In genomic region chr6:107657755-107658461, GRCh38 we compare ENCODE assay signal across 8 cellular contexts.
DNase-seq lines count a peak whose midpoint lies in the region; ATAC-seq, FAIRE-seq and TF ChIP-seq lines count a peak whose summit lies in the region.

No MANE protein-coding gene starts in this region.

- H3K4me3 ChIP-seq in endothelial cell of umbilical vein (replicated peaks in 1 of 3; ENCODE audit: insufficient read depth in 1 of 3, low read depth in 1 of 3, low read length in 3 of 3) (peak overlapping the region; percentile 5 to 33 (median 11)), pancreas (no peak overlapping the region)

- H4K20me1 ChIP-seq in H9 (ENCODE audit: control insufficient read depth, insufficient read depth, insufficient read length) (no peaks in the 10 kb centered on the region), endothelial cell of umbilical vein (replicated peaks; ENCODE audit: control insufficient read depth, extremely low read depth, insufficient read depth, low read length) (no peaks in the 10 kb centered on the region)

- no peak overlapping the region for H2BK120ac ChIP-seq in H9 (ENCODE audit: low read depth, low read length, poor library complexity, severe bottlenecking)

- H4K5ac ChIP-seq in H9 (ENCODE audit: insufficient read length, low read depth, low read length) = no peak overlapping the region

- BruUV-seq in endothelial cell of umbilical vein (replicated peaks; lab: Mats Ljungman, UMichigan) = no TSS peak

- no peaks in the 10 kb centered on the region for H3K9me3 Mint-ChIP-seq in H9

- dilution Hi-C loops in endothelial cell of umbilical vein (cut with MboI; ENCODE audit: extremely low pct_ligation_motif_present, low sequenced_read_pairs) = no loop called here

- H4K8ac ChIP-seq in H9 (replicated peaks; ENCODE audit: insufficient read length, low read depth, low read length) = no peak overlapping the region

- no peaks in the 10 kb centered on the region for H3K36me3 Mint-ChIP-seq in H9 (ENCODE audit: insufficient read depth in 1 of 3, low read depth in 3 of 3)

- no peaks in the 10 kb centered on the region for H3K27me3 ChIP-seq in H9 (ENCODE audit: insufficient read depth, low read length)
- H3K27me3 ChIP-seq in endothelial cell of umbilical vein (ENCODE audit: control insufficient read depth in 2 of 2, insufficient read depth in 2 of 2, low read length in 2 of 2) = no peaks in the 10 kb centered on the region
- H3K27me3 ChIP-seq in pancreas = no peaks in the 10 kb centered on the region

- no peak overlapping the region for H2BK20ac ChIP-seq in H9 (ENCODE audit: low read depth, low read length, poor library complexity, severe bottlenecking)

- H3K79me2 ChIP-seq in H9 (ENCODE audit: insufficient read depth, low read length) (no peaks in the 10 kb centered on the region), endothelial cell of umbilical vein (ENCODE audit: control insufficient read depth, insufficient read depth, low read length) (no peaks in the 10 kb centered on the region)

- intact Hi-C loops in endothelial cell of umbilical vein (cut with micrococcal nuclease) (loop anchor here (1.0 to 5.0 kb wide), 4 partner anchors 165 to 526 kb away; partner anchors contain the start of gene PDSS2), pancreas (cut with DNase I) (no loop called here)

- no peaks in the 10 kb centered on the region for H3K9me3 ChIP-seq in H9 (ENCODE audit: control insufficient read depth, low read depth, low read length)
- no peaks in the 10 kb centered on the region for H3K9me3 ChIP-seq in endothelial cell of umbilical vein (replicated peaks; ENCODE audit: control insufficient read depth, insufficient read depth, low read length)
- H3K9me3 ChIP-seq in pancreas = no peaks in the 10 kb centered on the region

- H3K4me1 ChIP-seq in H9 (ENCODE audit: insufficient read depth, low read length) (0 out of 2 replicates have a peak, but pooled peaks cover 2% of the 10 kb centered on the region), endothelial cell of umbilical vein (ENCODE audit: control insufficient read depth, extremely low read depth, insufficient read depth, low read length) (peaks cover 23% of the 10 kb centered on the region), pancreas (peaks cover 0 to 18% (median 9%) of the 10 kb centered on the region in 3 donors)

- H2AFZ ChIP-seq in H9 (ENCODE audit: low read length) (no peak overlapping the region), endothelial cell of umbilical vein (ENCODE audit: low read depth, low read length) (peak overlapping the region; percentile 93)

- H3K18ac ChIP-seq in H9 (ENCODE audit: insufficient read length, low read depth, low read length) = no peak overlapping the region

- no peak overlapping the region for H2BK12ac ChIP-seq in H9 (ENCODE audit: insufficient read length, low read depth, low read length)

- no peaks in the 10 kb centered on the region for H3K79me1 ChIP-seq in H9 (ENCODE audit: insufficient read depth, low read depth, low read length, poor library complexity, severe bottlenecking)

- DNase-seq in GM13976 (ENCODE audit: low spot score) (peak; percentile 61), H9 (peak; percentile 55), NAMALWA (ENCODE audit: low spot score) (peak; percentile 97), endothelial cell of umbilical vein (ENCODE audit: low read depth, low spot score) (peak; percentile 79), pancreas (peak in 1 of 6 donors; percentile 17), NCI-H345 treated with DMSO at 0.1 percent for 48 hours (lab: John Stamatoyannopoulos, UW; ENCODE audit: unreplicated experiment) (no peak), NCI-H82 (lab: John Stamatoyannopoulos, UW) (no peak)
- peak; percentile 23 for DNase-seq in activated CD4-positive, alpha-beta T cell treated with anti-CD3 and anti-CD28 coated beads for 1 hour

- no peaks in the 10 kb centered on the region for H3K36me3 ChIP-seq in endothelial cell of umbilical vein (ENCODE audit: control insufficient read depth in 2 of 2, extremely low read depth in 1 of 2, insufficient read depth in 2 of 2, low read length in 2 of 2)
- no peaks in the 10 kb centered on the region for H3K36me3 ChIP-seq in pancreas

- TF ChIP-seq CTCF in GM13976 (IDR thresholded peaks at IDR 0.05; ENCODE audit: borderline replicate concordance, control extremely low read depth, extremely low read depth, insufficient read depth, missing control alignments) = no peak
- peak; percentile 20; the same call in 2 of the 3 replicates for TF ChIP-seq CTCF in H9 (conservative IDR thresholded peaks at IDR 0.05)
- peak; percentile 17 to 58 for TF ChIP-seq CTCF in endothelial cell of umbilical vein (IDR thresholded peaks at IDR 0.05; ENCODE audit: extremely low read depth in 1 of 2, insufficient read depth in 1 of 2, low read depth in 1 of 2, low read length in 2 of 2)
- no peak for TF ChIP-seq CTCF in pancreas (IDR thresholded peaks at IDR 0.05)

- no peak overlapping the region for H4K91ac ChIP-seq in H9 (ENCODE audit: insufficient read length, low read depth, low read length)

- peak overlapping the region; percentile 28; the same call in 1 of the 2 replicates for H3K14ac ChIP-seq in H9 (ENCODE audit: insufficient read depth, low read length)

- H2AK5ac ChIP-seq in H9 (ENCODE audit: insufficient read length, low read length) = no peak overlapping the region

- CTCF ChIA-PET in endothelial cell of umbilical vein (lab: Charles Lee) = interaction anchor here (0.8 to 2.0 kb wide), 7 partner anchors 13 to 480 kb away, joined by 3 to 9 read pairs (median 4); no protein-coding TSS in a partner anchor

- no peak overlapping the region for H3K56ac ChIP-seq in H9 (ENCODE audit: insufficient read length, low read depth, low read length)

- no peak overlapping the region for H3K9ac ChIP-seq in H9 (ENCODE audit: extremely low read depth, insufficient read length, low read length)
- H3K9ac ChIP-seq in endothelial cell of umbilical vein (replicated peaks; ENCODE audit: extremely low read depth, insufficient read depth, low read length) = no peak overlapping the region

- POLR2A ChIA-PET in endothelial cell of umbilical vein (lab: Charles Lee) = interaction anchor here (0.6 kb wide), 1 partner anchor 532 kb away, joined by 3 read pairs; no protein-coding TSS in a partner anchor

- no peaks in the 10 kb centered on the region for H3K9me1 ChIP-seq in endothelial cell of umbilical vein (replicated peaks; ENCODE audit: control insufficient read depth, extremely low read depth, insufficient read depth, low read length)

- H3K4ac ChIP-seq in H9 (ENCODE audit: low read depth, low read length) = no peak overlapping the region

- in situ Hi-C loops in GM13976 (cut with MboI; ENCODE audit: low sequenced_read_pairs, unreplicated experiment) = loop anchor here (25.0 kb wide), 1 partner anchor 346 kb away; no protein-coding TSS in a partner anchor

- H3K4me1 Mint-ChIP-seq in H9 = peaks cover 40 to 41% of the 10 kb centered on the region in 2 experiments

- H3K4me2 ChIP-seq in H9 (ENCODE audit: insufficient read depth, insufficient read length, low read length) = no peak overlapping the region
- peak overlapping the region; percentile 79 for H3K4me2 ChIP-seq in endothelial cell of umbilical vein (ENCODE audit: insufficient read depth, low read length)

- H3K23ac ChIP-seq in H9 (ENCODE audit: insufficient read length, low read depth, low read length) = no peak overlapping the region

- no peaks in the 10 kb centered on the region for H3K23me2 ChIP-seq in H9 (ENCODE audit: insufficient read length, low read depth, low read length, poor library complexity, severe bottlenecking)

- H3K27ac Mint-ChIP-seq in H9 = no peak overlapping the region

- no peak overlapping the region for H3K4me3 Mint-ChIP-seq in H9

- no peak overlapping the region for H3T11ph ChIP-seq in H9 (ENCODE audit: low read length)

- no peaks in the 10 kb centered on the region for H3K27me3 Mint-ChIP-seq in H9 (ENCODE audit: low read depth)

- H2BK15ac ChIP-seq in H9 (ENCODE audit: low read depth, low read length) = no peak overlapping the region

- TF ChIP-seq POLR2A in endothelial cell of umbilical vein (IDR thresholded peaks at IDR 0.05; ENCODE audit: low read depth, low read length) = no peak

- FAIRE-seq in endothelial cell of umbilical vein (lab: Jason Lieb, UNC) (peak; percentile 97), pancreas (lab: Jason Lieb, UNC) (no peak)

- H3K27ac ChIP-seq in H9 (ENCODE audit: insufficient read length, low read depth, low read length) (no peak overlapping the region), endothelial cell of umbilical vein (ENCODE audit: insufficient read depth, low read depth, low read length) (peak overlapping the region; percentile 48), pancreas (no peak overlapping the region)

- WGBS in H9 (ENCODE audit: extremely low coverage, insufficient read length, low lambda C conversion rate) = no CpG with 5 or more reads among the region's 17 CpGs
- 79 to 83% methylated on average over 17 of the region's 17 CpGs for WGBS in pancreas, 2 donors

- peak in 3 of 4 donors; percentile 39 to 52 (median 43) for ATAC-seq in pancreas

- no peak overlapping the region for H2BK5ac ChIP-seq in H9 (ENCODE audit: insufficient read length, low read length)

TF ChIP-seq in endothelial cell of umbilical vein, 7 proteins besides CTCF, POLR2A, EP300 and RAD21:
- TF ChIP-seq POLR2AphosphoS5 (IDR thresholded peaks at IDR 0.05; ENCODE audit: insufficient read depth, low read depth, low read length) = peak; percentile 26
- TF ChIP-seq, protein P1, sequence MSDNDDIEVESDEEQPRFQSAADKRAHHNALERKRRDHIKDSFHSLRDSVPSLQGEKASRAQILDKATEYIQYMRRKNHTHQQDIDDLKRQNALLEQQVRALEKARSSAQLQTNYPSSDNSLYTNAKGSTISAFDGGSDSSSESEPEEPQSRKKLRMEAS (IDR thresholded peaks at IDR 0.05; ENCODE audit: insufficient read depth, insufficient read length) = no peak
- TF ChIP-seq FOS (IDR thresholded peaks at IDR 0.05; ENCODE audit: borderline replicate concordance, insufficient read depth, low read length) = peak; percentile 62
- TF ChIP-seq MYC (IDR thresholded peaks at IDR 0.05; ENCODE audit: low read depth, low read length) = peak; percentile 34

Comparison
In these comparisons a context has a peak if more than half of its experiments do, and no peak if none do; other contexts are left out.
1. DNase-seq: peak in GM13976 (single experiment), H9 (single experiment), NAMALWA (single experiment), activated CD4-positive, alpha-beta T cell treated with anti-CD3 and anti-CD28 coated beads for 1 hour (single experiment) and endothelial cell of umbilical vein (single experiment); none in NCI-H345 treated with DMSO at 0.1 percent for 48 hours (single experiment) and NCI-H82 (single experiment).
2. CTCF ChIP-seq: peak in H9 (single experiment) and endothelial cell of umbilical vein (2 of 2); none in GM13976 (single experiment) and pancreas (0 of 4).
3. H3K4me3 ChIP-seq: peak in endothelial cell of umbilical vein (3 of 3); none in pancreas (0 of 4).